1 cellular context compared by ENCODE assay signal in the genomic region with DNA sequence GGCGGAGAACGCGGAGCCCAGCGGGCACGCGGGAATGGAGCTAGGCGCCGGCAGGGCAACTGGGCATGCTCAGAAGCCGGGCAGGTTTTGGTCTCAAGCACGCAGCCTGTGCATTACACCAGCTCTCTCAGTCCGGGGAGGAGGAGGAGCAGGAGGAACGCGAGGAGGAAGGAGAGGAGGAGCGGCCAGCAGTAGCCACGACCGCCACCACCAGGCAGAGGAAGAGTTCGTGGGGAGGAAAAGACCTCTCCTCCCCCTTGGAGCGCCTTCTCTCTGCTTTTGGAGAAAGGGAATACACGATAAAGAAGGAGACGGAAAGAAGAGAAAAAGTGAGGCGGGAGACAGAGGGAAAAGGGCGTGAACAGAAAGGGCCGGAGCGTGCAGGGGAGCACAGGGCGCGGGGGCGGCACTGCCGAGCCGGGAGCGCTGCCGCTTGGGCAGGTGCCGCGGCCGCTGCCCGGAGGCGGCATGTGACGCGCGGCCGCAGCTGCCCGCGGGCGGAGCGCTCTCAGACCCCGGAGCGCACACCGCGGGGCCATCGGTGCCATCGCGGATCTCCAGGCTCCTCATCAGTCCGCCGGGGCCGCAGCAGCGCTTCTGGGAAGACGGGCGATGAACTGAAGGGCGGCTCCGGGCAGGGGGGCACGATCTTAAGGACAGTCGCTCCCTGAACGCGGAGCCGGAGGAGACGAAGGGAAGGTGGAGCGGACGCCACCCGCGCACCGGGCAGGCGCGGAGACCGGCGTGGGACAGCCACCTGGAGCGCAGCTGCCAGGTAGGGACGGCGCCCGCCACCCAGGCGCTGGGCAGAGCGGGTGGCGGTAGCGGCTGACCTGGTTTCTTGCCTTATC.
TF ChIP-seq lines count a peak whose summit lies in the region.

A gene (plus strand): TSS at position 116 of the 851 bp plus-strand sequence. CDS start 520,884 bp downstream, outside the sequence.

TF ChIP-seq in SK-N-SH, 30 proteins besides CTCF, POLR2A, EP300 and RAD21 (continued from another document):
- TF ChIP-seq FOXJ3 (CRISPR knock-in tag; IDR thresholded peaks at IDR 0.05) = no peak
